In genomic region chr2:216189410-216189809, GRCh38 we compare ENCODE assay signal across 14 cellular contexts.
DNase-seq lines count a peak whose midpoint lies in the region; ATAC-seq and TF ChIP-seq lines count a peak whose summit lies in the region.
"Had no signal": no experiment of that assay in that cellular context is flagged by ENCODE, and none has a peak within 500 bp of the region (broad histone marks: within the 10 kb centered on the region; RNA-seq: fewer than 3 reads in every experiment).

No MANE protein-coding gene starts in this region.

- peaks cover 42% of the 10 kb centered on the region for H3K36me3 Mint-ChIP-seq in GM23338 (ENCODE audit: low read depth)
- peaks cover 46% of the 10 kb centered on the region for H3K36me3 Mint-ChIP-seq in T-cell
- H3K36me3 Mint-ChIP-seq in effector memory CD8-positive, alpha-beta T cell (ENCODE audit: insufficient read depth), result peaks cover 46% of the 10 kb centered on the region

- ATAC-seq in GM23338, result no peak
- ATAC-seq in T-cell (replicated peaks in 1 of 4), result no peak
- ATAC-seq in effector memory CD8-positive, alpha-beta T cell (replicated peaks), result no peak
- ATAC-seq in HG02610 (IDR thresholded peaks at IDR 0.05; ENCODE audit: unreplicated experiment), result no peak
- ATAC-seq in GM21576 (IDR thresholded peaks at IDR 0.05; ENCODE audit: unreplicated experiment), result no peak
- ATAC-seq in GM21528 (IDR thresholded peaks at IDR 0.05; ENCODE audit: low FRiP score, unreplicated experiment), result no peak
- ATAC-seq: heart right ventricle had no signal

- CTCF ChIA-PET in T-cell (lab: Charles Lee), result no interaction called here

- no peaks in the 10 kb centered on the region for H3K9me3 ChIP-seq in osteoblast (ENCODE audit: low read depth, low read length)
- H3K9me3 ChIP-seq: heart right ventricle had no signal

- H3K27ac Mint-ChIP-seq in GM23338 (peak overlapping the region; percentile 58), T-cell (peak overlapping the region; percentile 3 to 35)
- H3K27ac Mint-ChIP-seq in effector memory CD8-positive, alpha-beta T cell, result peak overlapping the region; percentile 46 to 47

- no peak overlapping the region for H3K4me3 ChIP-seq in GM23338
- no peak overlapping the region for H3K4me3 ChIP-seq in osteoblast (ENCODE audit: insufficient read depth, low read length)
- H3K4me3 ChIP-seq: heart right ventricle, smooth muscle cell had no signal

- H3K4me2 ChIP-seq in GM23338 (no peak overlapping the region), osteoblast (ENCODE audit: insufficient read depth, low read length) (no peak overlapping the region)
- H3K4me2 ChIP-seq: smooth muscle cell had no signal

- H3K27ac ChIP-seq in GM23338 (ENCODE audit: low read depth) (peak overlapping the region; percentile 81), osteoblast (ENCODE audit: low read depth, low read length) (no peak overlapping the region)

- no peaks in the 10 kb centered on the region for H3K9me3 Mint-ChIP-seq in GM23338
- no peaks in the 10 kb centered on the region for H3K9me3 Mint-ChIP-seq in T-cell
- no peaks in the 10 kb centered on the region for H3K9me3 Mint-ChIP-seq in effector memory CD8-positive, alpha-beta T cell
- H3K9me3 Mint-ChIP-seq: nephron had no signal

- H3K4me1 Mint-ChIP-seq in GM23338, result peaks cover 46% of the 10 kb centered on the region
- H3K4me1 Mint-ChIP-seq in T-cell, result peaks cover 44 to 63% (median 61%) of the 10 kb centered on the region in 3 donors
- peaks cover 38 to 50% of the 10 kb centered on the region in 2 donors for H3K4me1 Mint-ChIP-seq in effector memory CD8-positive, alpha-beta T cell (ENCODE audit: low read depth in 2 of 2)

- H4K20me1 ChIP-seq in GM23338 (replicated peaks; ENCODE audit: insufficient read depth) (peaks cover 27% of the 10 kb centered on the region), osteoblast (ENCODE audit: insufficient read depth, low read length) (peaks cover 9% of the 10 kb centered on the region)

- TF ChIP-seq CTCF in GM23338 (conservative IDR thresholded peaks at IDR 0.05; ENCODE audit: low read depth in 2 of 2) (no peak), osteoblast (IDR thresholded peaks at IDR 0.05; ENCODE audit: extremely low read depth, low read depth, low read length) (no peak)

- H3K79me2 ChIP-seq in GM23338 (replicated peaks; ENCODE audit: insufficient read depth) (peaks cover 64% of the 10 kb centered on the region), osteoblast (ENCODE audit: insufficient read depth, low read length) (peaks cover 58% of the 10 kb centered on the region)

- H3K27me3 Mint-ChIP-seq in GM23338 (ENCODE audit: insufficient read depth, low read depth, poor library complexity) (peaks cover 3% of the 10 kb centered on the region), T-cell (no peaks in the 10 kb centered on the region)
- no peaks in the 10 kb centered on the region for H3K27me3 Mint-ChIP-seq in effector memory CD8-positive, alpha-beta T cell

- no peak overlapping the region for H2AFZ ChIP-seq in GM23338
- H2AFZ ChIP-seq in osteoblast (ENCODE audit: low read length), result no peak overlapping the region

- H3K9me2 ChIP-seq in GM23338 (ENCODE audit: insufficient read depth), result no peaks in the 10 kb centered on the region

- H3F3A ChIP-seq in GM23338 (replicated peaks; ENCODE audit: low read depth), result no peaks in the 10 kb centered on the region

- H3K27me3 ChIP-seq in GM23338 (ENCODE audit: insufficient read depth), result no peaks in the 10 kb centered on the region
- H3K27me3 ChIP-seq in osteoblast (ENCODE audit: insufficient read depth, low read length), result no peaks in the 10 kb centered on the region
- H3K27me3 ChIP-seq: heart right ventricle had no signal

- H3K4me1 ChIP-seq in GM23338 (ENCODE audit: insufficient read depth) (peaks cover 21% of the 10 kb centered on the region), osteoblast (ENCODE audit: insufficient read depth, low read length) (peaks cover 25% of the 10 kb centered on the region)

- H3K36me3 ChIP-seq in GM23338 (ENCODE audit: insufficient read depth) (peaks cover 30% of the 10 kb centered on the region), osteoblast (ENCODE audit: insufficient read depth, low read length) (peaks cover 30% of the 10 kb centered on the region)

- H3K4me3 Mint-ChIP-seq in GM23338 (no peak overlapping the region), T-cell (no peak overlapping the region)
- no peak overlapping the region for H3K4me3 Mint-ChIP-seq in effector memory CD8-positive, alpha-beta T cell
- H3K4me3 Mint-ChIP-seq: nephron had no signal

- DNase-seq in GM23338 (ENCODE audit: low spot score), result no peak
- no peak for DNase-seq in T-cell
- no peak for DNase-seq in effector memory CD8-positive, alpha-beta T cell
- DNase-seq in osteoblast (ENCODE audit: insufficient read length, low spot score, missing footprints), result peak; percentile 3
- no peak for DNase-seq in KG1 (lab: John Stamatoyannopoulos, UW)
- DNase-seq: activated CD4-positive, CD25-positive, alpha-beta regulatory T cell; cerebellar nuclear complex; heart right ventricle; NCI-H446 had no signal

- POLR2A ChIA-PET in T-cell (lab: Charles Lee), result no interaction called here

TF ChIP-seq in GM23338, 12 proteins besides CTCF, POLR2A, EP300 and RAD21:
- TF ChIP-seq POLR2AphosphoS5 (IDR thresholded peaks at IDR 0.05; ENCODE audit: low read depth) (no peak), EZH2 (IDR thresholded peaks at IDR 0.05; ENCODE audit: low read depth, unreplicated experiment) (no peak)
